ENCODE assay signal across 8 cellular contexts in the genomic region with DNA sequence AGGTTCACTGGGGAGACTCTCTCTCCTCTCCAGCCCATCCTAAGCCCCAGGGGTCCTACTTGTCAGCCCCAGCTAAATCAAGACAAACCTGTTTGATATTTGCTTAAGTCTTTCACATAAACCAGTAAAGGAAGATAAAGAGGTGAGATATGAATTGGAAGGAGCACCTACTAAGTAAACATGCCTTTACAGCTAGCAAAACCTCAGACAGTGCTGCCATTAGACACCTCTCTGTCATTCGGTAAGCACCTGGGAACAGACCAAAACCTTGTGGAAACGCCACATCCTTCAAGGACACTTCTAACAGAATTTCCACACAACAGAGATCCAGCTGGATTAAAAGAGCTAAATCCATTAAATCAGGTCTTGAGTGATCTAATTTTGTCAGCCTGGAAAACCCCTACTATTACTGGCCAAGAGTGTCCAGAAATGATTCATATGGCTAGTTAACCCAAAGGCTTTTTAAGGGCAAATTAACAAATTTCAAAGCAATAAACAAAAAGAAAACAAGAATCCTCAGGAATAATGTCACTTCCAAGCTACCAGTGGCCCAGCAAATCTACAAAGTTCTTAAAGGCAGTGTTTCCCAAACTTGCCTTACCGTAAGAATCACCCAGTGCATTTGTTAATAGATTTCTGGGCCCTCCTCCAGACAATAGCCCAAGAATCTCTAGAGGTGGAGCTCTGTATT. TPM values are rescaled to one million over a fixed set of nuclear protein-coding genes. Genes with fewer than 3 reads are reported as not detected.
DNase-seq lines count a peak whose midpoint lies in the region; ATAC-seq and TF ChIP-seq lines count a peak whose summit lies in the region.

No MANE protein-coding gene starts in this region.

- no peaks in the 10 kb centered on the region for H3K27me3 Mint-ChIP-seq in T-helper 2 cell treated with Interferon-gamma antibody and Interleukin-4, amounts not matched to agents 5 μg/mL and 100 μg/mL, for 36 hours (ENCODE audit: low read depth)
- H3K27me3 Mint-ChIP-seq in glutamatergic neuron (ENCODE audit: unreplicated experiment), result peaks cover 4% of the 10 kb centered on the region
- H3K27me3 Mint-ChIP-seq in stimulated activated naive B cell treated with anti-CD40 and anti-IgM and Interleukin-4, amounts not matched to agents 10 μg/mL and 1 μg/mL and 100 μg/mL, for 72 hours, result no peaks in the 10 kb centered on the region

- peaks cover 44% of the 10 kb centered on the region for H3K4me1 Mint-ChIP-seq in T-helper 2 cell treated with Interferon-gamma antibody and Interleukin-4, amounts not matched to agents 5 μg/mL and 100 μg/mL, for 36 hours (ENCODE audit: low read depth)
- peaks cover 13% of the 10 kb centered on the region for H3K4me1 Mint-ChIP-seq in glutamatergic neuron (ENCODE audit: low read depth, unreplicated experiment)
- H3K4me1 Mint-ChIP-seq in stimulated activated naive B cell treated with anti-CD40 and anti-IgM and Interleukin-4, amounts not matched to agents 10 μg/mL and 1 μg/mL and 100 μg/mL, for 72 hours, result peaks cover 38 to 56% of the 10 kb centered on the region in 2 donors

- H3K4me3 Mint-ChIP-seq in T-helper 2 cell treated with Interferon-gamma antibody and Interleukin-4, amounts not matched to agents 5 μg/mL and 100 μg/mL, for 36 hours, result peak overlapping the region; percentile 47
- H3K4me3 Mint-ChIP-seq in glutamatergic neuron (ENCODE audit: unreplicated experiment), result peak overlapping the region; percentile 41
- no peak overlapping the region for H3K4me3 Mint-ChIP-seq in stimulated activated naive B cell treated with anti-CD40 and anti-IgM and Interleukin-4, amounts not matched to agents 10 μg/mL and 1 μg/mL and 100 μg/mL, for 72 hours

- peaks cover 24% of the 10 kb centered on the region for H3K9me3 Mint-ChIP-seq in T-helper 2 cell treated with Interferon-gamma antibody and Interleukin-4, amounts not matched to agents 5 μg/mL and 100 μg/mL, for 36 hours
- peaks cover 10% of the 10 kb centered on the region for H3K9me3 Mint-ChIP-seq in glutamatergic neuron (ENCODE audit: unreplicated experiment)
- peaks cover 15 to 20% of the 10 kb centered on the region in 2 donors for H3K9me3 Mint-ChIP-seq in stimulated activated naive B cell treated with anti-CD40 and anti-IgM and Interleukin-4, amounts not matched to agents 10 μg/mL and 1 μg/mL and 100 μg/mL, for 72 hours

- DNase-seq in NCI-H146 (lab: John Stamatoyannopoulos, UW) (peak; percentile 44), NCI-H146 treated with DMSO at 0.1 percent for 48 hours (lab: John Stamatoyannopoulos, UW; ENCODE audit: unreplicated experiment) (no peak), glutamatergic neuron (no peak), NCI-H69 (lab: John Stamatoyannopoulos, UW) (no peak)
- DNase-seq in T-helper 2 cell treated with Interferon-gamma antibody and Interleukin-4, amounts not matched to agents 5 μg/mL and 100 μg/mL, for 36 hours (ENCODE audit: low spot score), result no peak
- no peak for DNase-seq in stimulated activated naive B cell treated with anti-CD40 and anti-IgM and Interleukin-4, amounts not matched to agents 10 μg/mL and 1 μg/mL and 100 μg/mL, for 72 hours

- H3K27ac Mint-ChIP-seq in T-helper 2 cell treated with Interferon-gamma antibody and Interleukin-4, amounts not matched to agents 5 μg/mL and 100 μg/mL, for 36 hours, result no peak overlapping the region
- no peak overlapping the region for H3K27ac Mint-ChIP-seq in glutamatergic neuron (ENCODE audit: unreplicated experiment)
- peak overlapping the region; percentile 80 for H3K27ac Mint-ChIP-seq in stimulated activated naive B cell treated with anti-CD40 and anti-IgM and Interleukin-4, amounts not matched to agents 10 μg/mL and 1 μg/mL and 100 μg/mL, for 72 hours

- ATAC-seq in stimulated activated naive B cell treated with anti-CD40 and anti-IgM and Interleukin-4, amounts not matched to agents 10 μg/mL and 1 μg/mL and 100 μg/mL, for 72 hours (replicated peaks), result no peak
- no peak for ATAC-seq in HG03342 (IDR thresholded peaks at IDR 0.05; ENCODE audit: unreplicated experiment)
- no peak for ATAC-seq in GM21737 (IDR thresholded peaks at IDR 0.05; ENCODE audit: unreplicated experiment)

- no peak for TF ChIP-seq CTCF in glutamatergic neuron (IDR thresholded peaks at IDR 0.05; ENCODE audit: partially characterized antibody, unreplicated experiment)

- H3K36me3 Mint-ChIP-seq in T-helper 2 cell treated with Interferon-gamma antibody and Interleukin-4, amounts not matched to agents 5 μg/mL and 100 μg/mL, for 36 hours (ENCODE audit: low read depth), result peaks cover 30% of the 10 kb centered on the region
- H3K36me3 Mint-ChIP-seq in glutamatergic neuron (ENCODE audit: unreplicated experiment), result peaks cover 18% of the 10 kb centered on the region
- H3K36me3 Mint-ChIP-seq in stimulated activated naive B cell treated with anti-CD40 and anti-IgM and Interleukin-4, amounts not matched to agents 10 μg/mL and 1 μg/mL and 100 μg/mL, for 72 hours, result peaks cover 22 to 41% of the 10 kb centered on the region in 2 donors

RNA-seq across cellular contexts. Expression of gene VPS37C, which starts 2.4 kb away (rescaled TPM):
- 27.1 TPM for total RNA-seq in glutamatergic neuron (ENCODE audit: unreplicated experiment)

RNA-seq across cellular contexts. Expression of gene PGA3, which starts 44.5 kb away (rescaled TPM):
- not detected for total RNA-seq in glutamatergic neuron (ENCODE audit: unreplicated experiment)

RNA-seq across cellular contexts. Expression of gene CD5, which starts 56.5 kb away (rescaled TPM):
- not detected for total RNA-seq in glutamatergic neuron (ENCODE audit: unreplicated experiment)

Comparison
In these comparisons a context has a peak if more than half of its experiments do, and no peak if none do; other contexts are left out.
1. H3K4me3 Mint-ChIP-seq: peak in T-helper 2 cell treated with Interferon-gamma antibody and Interleukin-4, amounts not matched to agents 5 μg/mL and 100 μg/mL, for 36 hours (single experiment) and glutamatergic neuron (single experiment); none in stimulated activated naive B cell treated with anti-CD40 and anti-IgM and Interleukin-4, amounts not matched to agents 10 μg/mL and 1 μg/mL and 100 μg/mL, for 72 hours (0 of 2).